ENCODE assay signal across 28 cellular contexts in genomic region chr17:14037453-14037852, GRCh38.
"Had no signal": no experiment of that assay in that cellular context is flagged by ENCODE, and none has a peak within 500 bp of the region (broad histone marks: within the 10 kb centered on the region; RNA-seq: fewer than 3 reads in every experiment).

No MANE protein-coding gene starts in this region.

- H3K9me3 Mint-ChIP-seq: activated T-cell treated with anti-CD3 and anti-CD28 coated beads, Interleukin-2, amount 50 U/mL, for 4 hours; central memory CD8-positive, alpha-beta T cell; T-cell had no signal

- H3K27me3 ChIP-seq: cardiac muscle cell had no signal

- H3K27ac Mint-ChIP-seq: activated CD4-positive, alpha-beta memory T cell treated with anti-CD3 and anti-CD28 coated beads for 36 hours; activated naive CD8-positive, alpha-beta T cell treated with anti-CD3 and anti-CD28 coated beads for 36 hours had no signal

- H3K36me3 ChIP-seq: cardiac muscle cell had no signal

- H3K27ac ChIP-seq: cardiac muscle cell, PC-9, RWPE1 had no signal

- DNase-seq: activated CD4-positive, alpha-beta memory T cell treated with anti-CD3 and anti-CD28 coated beads for 36 hours; activated CD4-positive, alpha-beta T cell treated with anti-CD3 and anti-CD28 coated beads, Interleukin-2, amount 50 U/mL, for 1 hour; activated CD8-positive, alpha-beta memory T cell treated with anti-CD3 and anti-CD28 coated beads, Interleukin-2, amount 50 U/mL, for 4 hours; activated effector memory CD4-positive, alpha-beta T cell treated with anti-CD3 and anti-CD28 coated beads, Interleukin-2, amount 50 U/mL, for 16 hours; activated naive CD4-positive, alpha-beta T cell treated with Interleukin-2 at 50 U/mL for 16 hours; activated naive CD8-positive, alpha-beta T cell treated with anti-CD3 and anti-CD28 coated beads for 36 hours; activated T-cell treated with anti-CD3 and anti-CD28 coated beads for 4 hours; activated T-cell treated with anti-CD3 and anti-CD28 coated beads, Interleukin-2, amount 50 U/mL, for 4 hours; aorta; NCI-H1092; NCI-H1417; NCI-H146; NCI-H187; NCI-H2029 treated with DMSO at 0.1 percent for 48 hours; NCI-H2107; NCI-H2171; NCI-H510A; NCI-H526; NCI-H748 treated with DMSO at 0.1 percent for 48 hours; NK-92 treated with Interleukin-12 subunit alpha and Interleukin-12 subunit beta, amount 100 ng/mL, for 24 hours; PC-9; SIG-M5; T-cell had no signal

- H3K27me3 Mint-ChIP-seq: activated CD4-positive, alpha-beta memory T cell treated with anti-CD3 and anti-CD28 coated beads for 36 hours; activated naive CD8-positive, alpha-beta T cell treated with anti-CD3 and anti-CD28 coated beads for 36 hours; central memory CD8-positive, alpha-beta T cell; T-cell had no signal

- H3K4me3 Mint-ChIP-seq: activated CD4-positive, alpha-beta memory T cell treated with anti-CD3 and anti-CD28 coated beads for 36 hours; activated naive CD8-positive, alpha-beta T cell treated with anti-CD3 and anti-CD28 coated beads for 36 hours; activated T-cell treated with anti-CD3 and anti-CD28 coated beads, Interleukin-2, amount 50 U/mL, for 4 hours; central memory CD8-positive, alpha-beta T cell; T-cell had no signal

- ATAC-seq: activated T-cell treated with anti-CD3 and anti-CD28 coated beads, Interleukin-2, amount 50 U/mL, for 4 hours; SK-N-SH treated with all-trans-retinoic acid at 6 μM for 48 hours; T-cell had no signal

- H3K4me3 ChIP-seq: cardiac muscle cell, K562, PC-9 had no signal
